In genomic region chr11:18321991-18322711, GRCh38 we compare ENCODE assay signal across 1 cellular context.
TF ChIP-seq lines count a peak whose summit lies in the region.

Gene GTF2H1 (plus strand): TSS chr11:18322567. CDS start chr11:18333075, 10,508 bp downstream.
A gene with protein sequence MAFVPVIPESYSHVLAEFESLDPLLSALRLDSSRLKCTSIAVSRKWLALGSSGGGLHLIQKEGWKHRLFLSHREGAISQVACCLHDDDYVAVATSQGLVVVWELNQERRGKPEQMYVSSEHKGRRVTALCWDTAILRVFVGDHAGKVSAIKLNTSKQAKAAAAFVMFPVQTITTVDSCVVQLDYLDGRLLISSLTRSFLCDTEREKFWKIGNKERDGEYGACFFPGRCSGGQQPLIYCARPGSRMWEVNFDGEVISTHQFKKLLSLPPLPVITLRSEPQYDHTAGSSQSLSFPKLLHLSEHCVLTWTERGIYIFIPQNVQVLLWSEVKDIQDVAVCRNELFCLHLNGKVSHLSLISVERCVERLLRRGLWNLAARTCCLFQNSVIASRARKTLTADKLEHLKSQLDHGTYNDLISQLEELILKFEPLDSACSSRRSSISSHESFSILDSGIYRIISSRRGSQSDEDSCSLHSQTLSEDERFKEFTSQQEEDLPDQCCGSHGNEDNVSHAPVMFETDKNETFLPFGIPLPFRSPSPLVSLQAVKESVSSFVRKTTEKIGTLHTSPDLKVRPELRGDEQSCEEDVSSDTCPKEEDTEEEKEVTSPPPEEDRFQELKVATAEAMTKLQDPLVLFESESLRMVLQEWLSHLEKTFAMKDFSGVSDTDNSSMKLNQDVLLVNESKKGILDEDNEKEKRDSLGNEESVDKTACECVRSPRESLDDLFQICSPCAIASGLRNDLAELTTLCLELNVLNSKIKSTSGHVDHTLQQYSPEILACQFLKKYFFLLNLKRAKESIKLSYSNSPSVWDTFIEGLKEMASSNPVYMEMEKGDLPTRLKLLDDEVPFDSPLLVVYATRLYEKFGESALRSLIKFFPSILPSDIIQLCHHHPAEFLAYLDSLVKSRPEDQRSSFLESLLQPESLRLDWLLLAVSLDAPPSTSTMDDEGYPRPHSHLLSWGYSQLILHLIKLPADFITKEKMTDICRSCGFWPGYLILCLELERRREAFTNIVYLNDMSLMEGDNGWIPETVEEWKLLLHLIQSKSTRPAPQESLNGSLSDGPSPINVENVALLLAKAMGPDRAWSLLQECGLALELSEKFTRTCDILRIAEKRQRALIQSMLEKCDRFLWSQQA (minus strand): TSS chr11:18322140. CDS start chr11:18317858, 4,282 bp downstream.

TF ChIP-seq in GM12878, 131 proteins besides CTCF, POLR2A, EP300 and RAD21 (continued from another document and continues in another):
- TF ChIP-seq, protein P1, sequence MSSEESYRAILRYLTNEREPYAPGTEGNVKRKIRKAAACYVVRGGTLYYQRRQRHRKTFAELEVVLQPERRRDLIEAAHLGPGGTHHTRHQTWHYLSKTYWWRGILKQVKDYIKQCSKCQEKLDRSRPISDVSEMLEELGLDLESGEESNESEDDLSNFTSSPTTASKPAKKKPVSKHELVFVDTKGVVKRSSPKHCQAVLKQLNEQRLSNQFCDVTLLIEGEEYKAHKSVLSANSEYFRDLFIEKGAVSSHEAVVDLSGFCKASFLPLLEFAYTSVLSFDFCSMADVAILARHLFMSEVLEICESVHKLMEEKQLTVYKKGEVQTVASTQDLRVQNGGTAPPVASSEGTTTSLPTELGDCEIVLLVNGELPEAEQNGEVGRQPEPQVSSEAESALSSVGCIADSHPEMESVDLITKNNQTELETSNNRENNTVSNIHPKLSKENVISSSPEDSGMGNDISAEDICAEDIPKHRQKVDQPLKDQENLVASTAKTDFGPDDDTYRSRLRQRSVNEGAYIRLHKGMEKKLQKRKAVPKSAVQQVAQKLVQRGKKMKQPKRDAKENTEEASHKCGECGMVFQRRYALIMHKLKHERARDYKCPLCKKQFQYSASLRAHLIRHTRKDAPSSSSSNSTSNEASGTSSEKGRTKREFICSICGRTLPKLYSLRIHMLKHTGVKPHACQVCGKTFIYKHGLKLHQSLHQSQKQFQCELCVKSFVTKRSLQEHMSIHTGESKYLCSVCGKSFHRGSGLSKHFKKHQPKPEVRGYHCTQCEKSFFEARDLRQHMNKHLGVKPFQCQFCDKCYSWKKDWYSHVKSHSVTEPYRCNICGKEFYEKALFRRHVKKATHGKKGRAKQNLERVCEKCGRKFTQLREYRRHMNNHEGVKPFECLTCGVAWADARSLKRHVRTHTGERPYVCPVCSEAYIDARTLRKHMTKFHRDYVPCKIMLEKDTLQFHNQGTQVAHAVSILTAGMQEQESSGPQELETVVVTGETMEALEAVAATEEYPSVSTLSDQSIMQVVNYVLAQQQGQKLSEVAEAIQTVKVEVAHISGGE (CRISPR knock-in tag; IDR thresholded peaks at IDR 0.05) = peak; percentile 31
- TF ChIP-seq HDGF (IDR thresholded peaks at IDR 0.05) = peak; percentile 82
- TF ChIP-seq, protein P2, sequence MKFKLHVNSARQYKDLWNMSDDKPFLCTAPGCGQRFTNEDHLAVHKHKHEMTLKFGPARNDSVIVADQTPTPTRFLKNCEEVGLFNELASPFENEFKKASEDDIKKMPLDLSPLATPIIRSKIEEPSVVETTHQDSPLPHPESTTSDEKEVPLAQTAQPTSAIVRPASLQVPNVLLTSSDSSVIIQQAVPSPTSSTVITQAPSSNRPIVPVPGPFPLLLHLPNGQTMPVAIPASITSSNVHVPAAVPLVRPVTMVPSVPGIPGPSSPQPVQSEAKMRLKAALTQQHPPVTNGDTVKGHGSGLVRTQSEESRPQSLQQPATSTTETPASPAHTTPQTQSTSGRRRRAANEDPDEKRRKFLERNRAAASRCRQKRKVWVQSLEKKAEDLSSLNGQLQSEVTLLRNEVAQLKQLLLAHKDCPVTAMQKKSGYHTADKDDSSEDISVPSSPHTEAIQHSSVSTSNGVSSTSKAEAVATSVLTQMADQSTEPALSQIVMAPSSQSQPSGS (IDR thresholded peaks at IDR 0.05; ENCODE audit: low read length) = peak; percentile 29; the same call in 1 of the 2 replicates
- peak; percentile 59; the same call in 1 of the 2 replicates for TF ChIP-seq ZNF24 (IDR thresholded peaks at IDR 0.05)
- TF ChIP-seq, protein P3, sequence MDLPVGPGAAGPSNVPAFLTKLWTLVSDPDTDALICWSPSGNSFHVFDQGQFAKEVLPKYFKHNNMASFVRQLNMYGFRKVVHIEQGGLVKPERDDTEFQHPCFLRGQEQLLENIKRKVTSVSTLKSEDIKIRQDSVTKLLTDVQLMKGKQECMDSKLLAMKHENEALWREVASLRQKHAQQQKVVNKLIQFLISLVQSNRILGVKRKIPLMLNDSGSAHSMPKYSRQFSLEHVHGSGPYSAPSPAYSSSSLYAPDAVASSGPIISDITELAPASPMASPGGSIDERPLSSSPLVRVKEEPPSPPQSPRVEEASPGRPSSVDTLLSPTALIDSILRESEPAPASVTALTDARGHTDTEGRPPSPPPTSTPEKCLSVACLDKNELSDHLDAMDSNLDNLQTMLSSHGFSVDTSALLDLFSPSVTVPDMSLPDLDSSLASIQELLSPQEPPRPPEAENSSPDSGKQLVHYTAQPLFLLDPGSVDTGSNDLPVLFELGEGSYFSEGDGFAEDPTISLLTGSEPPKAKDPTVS (IDR thresholded peaks at IDR 0.05; ENCODE audit: low read depth, low read length) = 0 out of 2 replicates have a peak, but pooled peaks have one; percentile 7
- TF ChIP-seq, protein P4, sequence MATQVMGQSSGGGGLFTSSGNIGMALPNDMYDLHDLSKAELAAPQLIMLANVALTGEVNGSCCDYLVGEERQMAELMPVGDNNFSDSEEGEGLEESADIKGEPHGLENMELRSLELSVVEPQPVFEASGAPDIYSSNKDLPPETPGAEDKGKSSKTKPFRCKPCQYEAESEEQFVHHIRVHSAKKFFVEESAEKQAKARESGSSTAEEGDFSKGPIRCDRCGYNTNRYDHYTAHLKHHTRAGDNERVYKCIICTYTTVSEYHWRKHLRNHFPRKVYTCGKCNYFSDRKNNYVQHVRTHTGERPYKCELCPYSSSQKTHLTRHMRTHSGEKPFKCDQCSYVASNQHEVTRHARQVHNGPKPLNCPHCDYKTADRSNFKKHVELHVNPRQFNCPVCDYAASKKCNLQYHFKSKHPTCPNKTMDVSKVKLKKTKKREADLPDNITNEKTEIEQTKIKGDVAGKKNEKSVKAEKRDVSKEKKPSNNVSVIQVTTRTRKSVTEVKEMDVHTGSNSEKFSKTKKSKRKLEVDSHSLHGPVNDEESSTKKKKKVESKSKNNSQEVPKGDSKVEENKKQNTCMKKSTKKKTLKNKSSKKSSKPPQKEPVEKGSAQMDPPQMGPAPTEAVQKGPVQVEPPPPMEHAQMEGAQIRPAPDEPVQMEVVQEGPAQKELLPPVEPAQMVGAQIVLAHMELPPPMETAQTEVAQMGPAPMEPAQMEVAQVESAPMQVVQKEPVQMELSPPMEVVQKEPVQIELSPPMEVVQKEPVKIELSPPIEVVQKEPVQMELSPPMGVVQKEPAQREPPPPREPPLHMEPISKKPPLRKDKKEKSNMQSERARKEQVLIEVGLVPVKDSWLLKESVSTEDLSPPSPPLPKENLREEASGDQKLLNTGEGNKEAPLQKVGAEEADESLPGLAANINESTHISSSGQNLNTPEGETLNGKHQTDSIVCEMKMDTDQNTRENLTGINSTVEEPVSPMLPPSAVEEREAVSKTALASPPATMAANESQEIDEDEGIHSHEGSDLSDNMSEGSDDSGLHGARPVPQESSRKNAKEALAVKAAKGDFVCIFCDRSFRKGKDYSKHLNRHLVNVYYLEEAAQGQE (IDR thresholded peaks at IDR 0.05; ENCODE audit: low read depth, low read length) = no peak
- no peak for TF ChIP-seq ZNF592 (IDR thresholded peaks at IDR 0.05)
- TF ChIP-seq IRF4 (IDR thresholded peaks at IDR 0.05; ENCODE audit: low read depth, low read length) = peak; percentile 71
- peak; percentile 99 for TF ChIP-seq CREM (IDR thresholded peaks at IDR 0.05; ENCODE audit: low read depth)
- TF ChIP-seq STAT3 (IDR thresholded peaks at IDR 0.05; ENCODE audit: low read depth, low read length) = no peak
- 0 out of 2 replicates have a peak, but pooled peaks have one; percentile 44 for TF ChIP-seq SMARCA5 (IDR thresholded peaks at IDR 0.05)
- no peak for TF ChIP-seq CEBPB (IDR thresholded peaks at IDR 0.05; ENCODE audit: borderline replicate concordance in 1 of 2, low read depth in 2 of 2, low read length in 2 of 2)
- TF ChIP-seq TCF3 (IDR thresholded peaks at IDR 0.05; ENCODE audit: borderline replicate concordance, insufficient read depth, low read depth, low read length) = 0 out of 2 replicates have a peak, but pooled peaks have one; percentile 47
- peak; percentile 60 for TF ChIP-seq FOS (IDR thresholded peaks at IDR 0.05; ENCODE audit: borderline replicate concordance, extremely low read depth, insufficient read length)
- peak; percentile 81 for TF ChIP-seq SPI1 (IDR thresholded peaks at IDR 0.05; ENCODE audit: borderline replicate concordance, insufficient read depth, low read depth, low read length)
- no peak for TF ChIP-seq WRNIP1 (IDR thresholded peaks at IDR 0.05; ENCODE audit: borderline replicate concordance, low read depth, low read length)
- peak in 1 of 2 experiments; percentile 90; a peak in 2 of 4 replicates for TF ChIP-seq ETV6 (conservative IDR thresholded peaks at IDR 0.05 in 1 of 2, IDR thresholded peaks at IDR 0.05 in 1 of 2; ENCODE audit: borderline replicate concordance in 1 of 2, low read depth in 1 of 2)
- TF ChIP-seq CBX3 (IDR thresholded peaks at IDR 0.05; ENCODE audit: borderline replicate concordance, low read depth) = no peak
- peak; percentile 79 for TF ChIP-seq ZBED1 (IDR thresholded peaks at IDR 0.05; ENCODE audit: borderline replicate concordance)
- no peak for TF ChIP-seq JUNB (IDR thresholded peaks at IDR 0.05)
- peak; percentile 89 for TF ChIP-seq E2F8 (IDR thresholded peaks at IDR 0.05; ENCODE audit: low read depth, partially characterized antibody)
- TF ChIP-seq SUPT20H (IDR thresholded peaks at IDR 0.05; ENCODE audit: borderline replicate concordance, control insufficient read depth, low read depth, low read length) = no peak
- TF ChIP-seq RFX5 (IDR thresholded peaks at IDR 0.05; ENCODE audit: low read depth, low read length) = peak; percentile 57; the same call in 1 of the 2 replicates
- TF ChIP-seq, protein P5, sequence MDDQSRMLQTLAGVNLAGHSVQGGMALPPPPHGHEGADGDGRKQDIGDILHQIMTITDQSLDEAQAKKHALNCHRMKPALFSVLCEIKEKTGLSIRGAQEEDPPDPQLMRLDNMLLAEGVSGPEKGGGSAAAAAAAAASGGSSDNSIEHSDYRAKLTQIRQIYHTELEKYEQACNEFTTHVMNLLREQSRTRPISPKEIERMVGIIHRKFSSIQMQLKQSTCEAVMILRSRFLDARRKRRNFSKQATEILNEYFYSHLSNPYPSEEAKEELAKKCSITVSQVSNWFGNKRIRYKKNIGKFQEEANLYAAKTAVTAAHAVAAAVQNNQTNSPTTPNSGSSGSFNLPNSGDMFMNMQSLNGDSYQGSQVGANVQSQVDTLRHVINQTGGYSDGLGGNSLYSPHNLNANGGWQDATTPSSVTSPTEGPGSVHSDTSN (IDR thresholded peaks at IDR 0.05; ENCODE audit: insufficient replicate concordance, low read depth, low read length) = no peak
- TF ChIP-seq USF1 (IDR thresholded peaks at IDR 0.05; ENCODE audit: borderline replicate concordance, extremely low read length, insufficient read depth, low read depth, low read length) = peak; percentile 98
